16 cellular contexts compared by ENCODE assay signal in genomic region chr15:45168751-45169551, GRCh38. TPM values are rescaled to one million over a fixed set of nuclear protein-coding genes. Genes with fewer than 3 reads are reported as not detected.
DNase-seq lines count a peak whose midpoint lies in the region; ATAC-seq and TF ChIP-seq lines count a peak whose summit lies in the region.
"Had no signal": no experiment of that assay in that cellular context is flagged by ENCODE, and none has a peak within 500 bp of the region (broad histone marks: within the 10 kb centered on the region; RNA-seq: fewer than 3 reads in every experiment).

No MANE protein-coding gene starts in this region.

- H3K9ac ChIP-seq in Karpas-422 (ENCODE audit: low read length), result peak overlapping the region; percentile 89

- H3K27me3 ChIP-seq in CD4-positive, alpha-beta memory T cell (ENCODE audit: insufficient read depth, low read length), result no peaks in the 10 kb centered on the region
- H3K27me3 ChIP-seq in Karpas-422 (ENCODE audit: low read length) (no peaks in the 10 kb centered on the region), dorsolateral prefrontal cortex (no peaks in the 10 kb centered on the region), psoas muscle (ENCODE audit: insufficient read depth in 3 of 3, low read length in 2 of 3) (no peaks in the 10 kb centered on the region)
- H3K27me3 ChIP-seq: brain microvascular endothelial cell, MG63 had no signal

- WGBS in psoas muscle, 3 donors, result 80 to 86% (median 82%) methylated on average over 9 of the region's 9 CpGs

- TF ChIP-seq CTCF in dorsolateral prefrontal cortex (IDR thresholded peaks at IDR 0.05 in 54 of 56, conservative IDR thresholded peaks at IDR 0.05 in 2 of 56; ENCODE audit: low read depth in 1 of 56, partially characterized antibody in 56 of 56) (no peak), psoas muscle (IDR thresholded peaks at IDR 0.05) (no peak), omental fat pad (IDR thresholded peaks at IDR 0.05) (no peak)

- no peaks in the 10 kb centered on the region for H4K20me1 ChIP-seq in Karpas-422 (ENCODE audit: insufficient read depth, low read depth, low read length)

- POLR2A ChIA-PET in CD4-positive, alpha-beta memory T cell (lab: Charles Lee; ENCODE audit: partially characterized antibody), result interaction anchor here (1.3 to 4.5 kb wide), 5 partner anchors 11 to 234 kb away, joined by 4 to 69 read pairs (median 7); partner anchors contain the start of gene SHF

- H3K4me3 ChIP-seq in CD4-positive, alpha-beta memory T cell (ENCODE audit: low read length in 2 of 2), result no peak overlapping the region
- H3K4me3 ChIP-seq in Karpas-422 (ENCODE audit: low read length), result peak overlapping the region; percentile 71
- H3K4me3 ChIP-seq in dorsolateral prefrontal cortex, result no peak overlapping the region
- H3K4me3 ChIP-seq in psoas muscle, result no peak overlapping the region
- H3K4me3 ChIP-seq: lung, MG63 had no signal

- H3K79me2 ChIP-seq in Karpas-422 (ENCODE audit: low read length), result peaks cover 16% of the 10 kb centered on the region

- ATAC-seq in psoas muscle (no peak), omental fat pad (ENCODE audit: low FRiP score) (no peak)
- ATAC-seq: activated T-cell treated with anti-CD3 and anti-CD28 coated beads, Interleukin-2, amount 50 U/mL, for 72 hours; Right ventricle myocardium inferior had no signal

- no peak overlapping the region for H3K27ac ChIP-seq in CD4-positive, alpha-beta memory T cell (ENCODE audit: low read depth, low read length)
- peak overlapping the region; percentile 97 for H3K27ac ChIP-seq in Karpas-422 (ENCODE audit: low read length)
- peak overlapping the region in 45 of 59 donors; percentile 4 to 100 (median 97) for H3K27ac ChIP-seq in dorsolateral prefrontal cortex
- peak overlapping the region; percentile 41 for H3K27ac ChIP-seq in psoas muscle
- H3K27ac ChIP-seq: brain microvascular endothelial cell, epithelial cell of prostate had no signal

- CTCF ChIA-PET in CD4-positive, alpha-beta memory T cell (lab: Charles Lee; ENCODE audit: partially characterized antibody), result interaction anchor here (0.7 to 4.1 kb wide), 15 partner anchors 8 to 289 kb away, joined by 3 to 30 read pairs (median 9); partner anchors contain the start of gene SHF

- peak overlapping the region; percentile 72 for H3K4me2 ChIP-seq in Karpas-422 (ENCODE audit: low read depth, low read length, poor library complexity, severe bottlenecking)

- H2AFZ ChIP-seq in Karpas-422 (ENCODE audit: low read length), result no peak overlapping the region

- no peaks in the 10 kb centered on the region for H3K36me3 Mint-ChIP-seq in CD4-positive, alpha-beta memory T cell

- peak overlapping the region in 5 of 7 donors; percentile 29 to 88 (median 77) for H3K27ac Mint-ChIP-seq in CD4-positive, alpha-beta memory T cell
- H3K27ac Mint-ChIP-seq: activated T-cell treated with anti-CD3 and anti-CD28 coated beads, Interleukin-2, amount 50 U/mL, for 72 hours; stimulated activated naive CD8-positive, alpha-beta T cell treated with anti-CD3 and anti-CD28 coated beads, Interleukin-15, Interleukin-2, amounts not matched to agents 100 ng/mL and 50 ng/mL, for 24 hours had no signal

- H3K9me3 Mint-ChIP-seq in CD4-positive, alpha-beta memory T cell, result no peaks in the 10 kb centered on the region
- H3K9me3 Mint-ChIP-seq: activated T-cell treated with anti-CD3 and anti-CD28 coated beads, Interleukin-2, amount 50 U/mL, for 72 hours; stimulated activated naive CD8-positive, alpha-beta T cell treated with anti-CD3 and anti-CD28 coated beads, Interleukin-15, Interleukin-2, amounts not matched to agents 100 ng/mL and 50 ng/mL, for 24 hours had no signal

- H3K9me2 ChIP-seq in Karpas-422 (replicated peaks; ENCODE audit: insufficient read depth, low read length), result no peaks in the 10 kb centered on the region

- H3K9me3 ChIP-seq in CD4-positive, alpha-beta memory T cell (ENCODE audit: control insufficient read depth in 1 of 2, low read length in 2 of 2), result no peaks in the 10 kb centered on the region
- H3K9me3 ChIP-seq in Karpas-422 (ENCODE audit: low read length) (no peaks in the 10 kb centered on the region), psoas muscle (no peaks in the 10 kb centered on the region)
- H3K9me3 ChIP-seq: MG63 had no signal

- peaks cover 0 to 18% (median 6%) of the 10 kb centered on the region in 4 donors for H3K4me1 Mint-ChIP-seq in CD4-positive, alpha-beta memory T cell

- peak overlapping the region in 4 of 8 donors; percentile 38 to 51 (median 44) for H3K4me3 Mint-ChIP-seq in CD4-positive, alpha-beta memory T cell
- H3K4me3 Mint-ChIP-seq: activated T-cell treated with anti-CD3 and anti-CD28 coated beads, Interleukin-2, amount 50 U/mL, for 72 hours; stimulated activated naive CD8-positive, alpha-beta T cell treated with anti-CD3 and anti-CD28 coated beads, Interleukin-15, Interleukin-2, amounts not matched to agents 100 ng/mL and 50 ng/mL, for 24 hours had no signal

- H3K36me3 ChIP-seq in CD4-positive, alpha-beta memory T cell (ENCODE audit: insufficient read depth, low read length), result no peaks in the 10 kb centered on the region
- H3K36me3 ChIP-seq in Karpas-422 (ENCODE audit: insufficient read depth, low read length) (peaks cover 12% of the 10 kb centered on the region; the same call in 1 of the 2 replicates), psoas muscle (ENCODE audit: insufficient read depth in 1 of 2, low read depth in 1 of 2) (no peaks in the 10 kb centered on the region)
- H3K36me3 ChIP-seq: brain microvascular endothelial cell, MG63 had no signal

- H3K4me1 ChIP-seq in CD4-positive, alpha-beta memory T cell (ENCODE audit: insufficient read depth, low read length), result peaks cover 21% of the 10 kb centered on the region
- H3K4me1 ChIP-seq in Karpas-422 (ENCODE audit: low read length), result peaks cover 79% of the 10 kb centered on the region
- H3K4me1 ChIP-seq in psoas muscle, result no peaks in the 10 kb centered on the region

- intact Hi-C loops in CD4-positive, alpha-beta memory T cell (cut with micrococcal nuclease), result no loop called here
- intact Hi-C loops in dorsolateral prefrontal cortex (cut with DNase I), result loop anchor here (5.0 kb wide), 1 partner anchor 233 kb away; a partner anchor contains a TSS
- intact Hi-C loops in psoas muscle (cut with DNase I), result loop anchor here (5.0 to 10.0 kb wide), 2 partner anchors 288 to 426 kb away; no protein-coding TSS in a partner anchor

- DNase-seq in CD4-positive, alpha-beta memory T cell, result no peak
- DNase-seq in Karpas-422, result peak; percentile 67
- no peak for DNase-seq in dorsolateral prefrontal cortex
- no peak for DNase-seq in psoas muscle
- no peak for DNase-seq in T-helper 9 cell
- DNase-seq in effector CD4-positive, alpha-beta T cell, result no peak
- no peak for DNase-seq in omental fat pad (ENCODE audit: low spot score)
- DNase-seq: activated CD4-positive, CD25-positive, alpha-beta regulatory T cell; activated T-cell treated with anti-CD3 and anti-CD28 coated beads, Interleukin-2, amount 50 U/mL, for 72 hours; brain microvascular endothelial cell; MG63; NCI-H226 had no signal

- H3K27me3 Mint-ChIP-seq in CD4-positive, alpha-beta memory T cell, result no peaks in the 10 kb centered on the region
- H3K27me3 Mint-ChIP-seq: stimulated activated naive CD8-positive, alpha-beta T cell treated with anti-CD3 and anti-CD28 coated beads, Interleukin-15, Interleukin-2, amounts not matched to agents 100 ng/mL and 50 ng/mL, for 24 hours had no signal

RNA-seq across cellular contexts. Expression of gene SHF, which starts 18.8 kb away (rescaled TPM):
- 1 to 10 TPM; 5.3 to 6.7 TPM for total RNA-seq in CD4-positive, alpha-beta memory T cell
- polyA plus RNA-seq in CD4-positive, alpha-beta memory T cell, result 1 to 10 TPM in 1 of 2 donors, under 1 TPM in 1; 0.66 to 1.7 TPM
- 10.9 and 35.4 TPM in 2 replicates for total RNA-seq in Karpas-422 (2014; rRNA removed; shearing (Covaris generic); ENCODE audit: low replicate concordance)
- total RNA-seq in dorsolateral prefrontal cortex (10 to 100 TPM; 13.9 to 56.0 (median 31.7) TPM), psoas muscle (1 to 10 TPM; 1.4 to 4.0 (median 2.1) TPM), omental fat pad (10 to 100 TPM in 1 of 4 donors, 1 to 10 TPM in 3; 1.9 to 10.5 (median 3.7) TPM)
- polyA plus RNA-seq in psoas muscle, result 1 to 10 TPM in 2 of 3 donors, under 1 TPM in 1; 0.73 to 2.0 (median 1.7) TPM

RNA-seq across cellular contexts. Expression of gene DUOX1, which starts 39.2 kb away (rescaled TPM):
- total RNA-seq in CD4-positive, alpha-beta memory T cell, result under 1 TPM; 0.06 to 0.19 TPM
- 1 to 10 TPM in 1 of 2 donors, under 1 TPM in 1; 0.19 to 2.9 TPM for polyA plus RNA-seq in CD4-positive, alpha-beta memory T cell
- total RNA-seq in Karpas-422 (2014; rRNA removed; shearing (Covaris generic); ENCODE audit: low replicate concordance), result not detected in 2 replicates
- 10 to 100 TPM in 2 of 120 experiments, 1 to 10 TPM in 82, under 1 TPM in 35, not detected in 1; 0.25 to 12.0 (median 1.8) TPM for total RNA-seq in dorsolateral prefrontal cortex
- under 1 TPM; 0.46 to 0.94 (median 0.59) TPM for total RNA-seq in psoas muscle
- under 1 TPM; 0.03 to 0.18 (median 0.17) TPM for polyA plus RNA-seq in psoas muscle
- 1 to 10 TPM; 1.4 to 6.9 (median 2.0) TPM for total RNA-seq in omental fat pad

RNA-seq across cellular contexts. Expression of gene DUOXA1, which starts 39.3 kb away (rescaled TPM):
- total RNA-seq in CD4-positive, alpha-beta memory T cell, result under 1 TPM; 0.23 to 0.97 TPM
- polyA plus RNA-seq in CD4-positive, alpha-beta memory T cell, result not detected
- total RNA-seq in Karpas-422 (2014; rRNA removed; shearing (Covaris generic); ENCODE audit: low replicate concordance), result not detected in 2 replicates
- total RNA-seq in dorsolateral prefrontal cortex (1 to 10 TPM in 100 of 120 experiments, under 1 TPM in 15, not detected in 5; 0.23 to 7.3 (median 2.0) TPM), psoas muscle (under 1 TPM in 2 of 4 donors, not detected in 2; 0.44 to 0.56 TPM), omental fat pad (1 to 10 TPM in 3 of 4 donors, under 1 TPM in 1; 0.95 to 1.9 (median 1.4) TPM)
- under 1 TPM in 2 of 3 donors, not detected in 1; 0.04 to 0.05 TPM for polyA plus RNA-seq in psoas muscle

RNA-seq across cellular contexts. Expression of gene DUOXA2, which starts 54.8 kb away (rescaled TPM):
- total RNA-seq in CD4-positive, alpha-beta memory T cell, result not detected
- polyA plus RNA-seq in CD4-positive, alpha-beta memory T cell, result not detected
- total RNA-seq in Karpas-422 (2014; rRNA removed; shearing (Covaris generic); ENCODE audit: low replicate concordance), result not detected in 2 replicates
- not detected for total RNA-seq in dorsolateral prefrontal cortex
- total RNA-seq in psoas muscle, result not detected
- polyA plus RNA-seq in psoas muscle, result under 1 TPM in 1 of 3 donors, not detected in 2; 0.11 TPM
- not detected for total RNA-seq in omental fat pad
- total RNA-seq: activated T-cell treated with anti-CD3 and anti-CD28 coated beads, Interleukin-2, amount 50 U/mL, for 72 hours; Right ventricle myocardium inferior had no signal

RNA-seq across cellular contexts. Expression of gene DUOX2, which starts 55.0 kb away (rescaled TPM):
- under 1 TPM; 0.06 TPM for total RNA-seq in CD4-positive, alpha-beta memory T cell
- polyA plus RNA-seq in CD4-positive, alpha-beta memory T cell, result under 1 TPM in 1 of 2 donors, not detected in 1; 0.02 TPM
- total RNA-seq in Karpas-422 (2014; rRNA removed; shearing (Covaris generic); ENCODE audit: low replicate concordance), result 0.07 and 0.45 TPM in 2 replicates
- total RNA-seq in dorsolateral prefrontal cortex (1 to 10 TPM in 13 of 120 experiments, under 1 TPM in 90, not detected in 17; 0.07 to 3.1 (median 0.26) TPM), psoas muscle (under 1 TPM in 2 of 4 donors, not detected in 2; 0.04 to 0.73 TPM), omental fat pad (under 1 TPM in 3 of 4 donors, not detected in 1; 0.13 to 0.65 (median 0.47) TPM)
- polyA plus RNA-seq in psoas muscle, result under 1 TPM; 0.01 to 0.06 (median 0.01) TPM
